In the genomic region with DNA sequence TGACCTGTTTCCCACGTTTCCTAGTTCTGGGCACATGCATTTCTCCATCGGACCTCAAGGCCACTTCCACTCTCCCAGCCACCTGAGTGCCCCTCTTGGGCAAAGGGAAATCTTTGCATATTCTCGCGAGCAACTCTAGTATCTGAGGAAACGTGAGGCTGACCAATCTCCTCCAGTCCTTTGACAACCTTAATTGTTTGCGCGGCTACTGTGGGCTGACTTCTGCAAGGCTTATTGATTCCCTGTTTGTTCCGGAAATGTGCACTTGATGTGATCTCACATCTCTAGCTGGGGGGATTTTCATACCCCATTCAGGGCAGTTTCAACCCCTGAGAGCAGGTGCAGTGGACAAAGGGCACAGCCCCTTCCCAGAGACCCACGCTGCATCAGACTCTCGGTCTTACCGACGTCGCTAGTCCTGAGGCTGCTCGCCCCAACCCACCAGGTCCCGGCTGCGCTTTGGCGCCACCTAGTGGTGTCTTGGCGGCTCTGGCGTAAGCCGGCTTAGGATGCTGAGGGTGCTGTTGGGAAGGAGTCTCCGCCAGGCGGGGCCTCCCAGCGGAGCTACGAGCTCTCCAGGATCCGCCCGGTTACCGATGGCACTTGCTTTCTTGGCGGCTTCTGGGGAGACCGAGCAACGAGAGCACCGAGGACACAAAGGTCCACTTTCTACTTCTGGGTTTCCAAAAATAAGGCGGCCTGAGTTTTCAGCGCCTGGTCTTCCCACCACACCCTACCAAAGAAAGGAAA, we compare ENCODE assay signal across 8 cellular contexts. TPM values are rescaled to one million over a fixed set of nuclear protein-coding genes. Genes with fewer than 3 reads are reported as not detected.
DNase-seq lines count a peak whose midpoint lies in the region; ATAC-seq, FAIRE-seq and TF ChIP-seq lines count a peak whose summit lies in the region.

No MANE protein-coding gene starts in this region.

- peak; percentile 88 for ATAC-seq in GM18868 (IDR thresholded peaks at IDR 0.05; ENCODE audit: unreplicated experiment)
- peak; percentile 91 for ATAC-seq in HG03108 (IDR thresholded peaks at IDR 0.05; ENCODE audit: unreplicated experiment)

- no peak for FAIRE-seq in bronchial epithelial cell (lab: Jason Lieb, UNC)

- no peaks in the 10 kb centered on the region for H3K36me3 ChIP-seq in bronchial epithelial cell (ENCODE audit: control insufficient read depth, insufficient read depth, low read length)

- no peaks in the 10 kb centered on the region for H3K27me3 ChIP-seq in bronchial epithelial cell (ENCODE audit: control insufficient read depth, insufficient read depth, low read length)

- DNase-seq in AG08396 (ENCODE audit: low spot score) (peak; percentile 93), NCI-H2171 treated with DMSO at 0.1 percent for 48 hours (lab: John Stamatoyannopoulos, UW) (peak; percentile 84), bronchial epithelial cell (ENCODE audit: low read depth) (peak; percentile 84), inferior parietal cortex (ENCODE audit: extremely low spot score) (peak; percentile 95)
- DNase-seq in stimulated activated CD4-positive, alpha-beta T cell treated with anti-CD3 and anti-CD28 coated beads, Interleukin-12 subunit alpha, Interleukin-12 subunit beta, amount 100 ng/mL, for 4 hours: peak; percentile 86

- peak; percentile 95 for TF ChIP-seq CTCF in WI38 (IDR thresholded peaks at IDR 0.05; ENCODE audit: low read depth, low read length)
- peak; percentile 100 for TF ChIP-seq CTCF in bronchial epithelial cell (IDR thresholded peaks at IDR 0.05; ENCODE audit: insufficient read depth, low read length, severe bottlenecking)

- peak overlapping the region; percentile 33 for H3K4me3 ChIP-seq in WI38 (ENCODE audit: low read depth, low read length)
- H3K4me3 ChIP-seq in bronchial epithelial cell (ENCODE audit: low read depth, low read length): peak overlapping the region; percentile 1

RNA-seq across cellular contexts. Expression of a gene that starts 24.8 kb away (rescaled TPM):
- 12.2 and 14.0 TPM in 2 replicates for total RNA-seq in bronchial epithelial cell

RNA-seq across cellular contexts. Expression of a gene that starts 36.6 kb away (rescaled TPM):
- 26.9 and 41.7 TPM in 2 replicates for total RNA-seq in bronchial epithelial cell

RNA-seq across cellular contexts. Expression of a gene that starts 54.9 kb away (rescaled TPM):
- 0.26 TPM in 1 of 2 replicates, not detected in the other for total RNA-seq in bronchial epithelial cell

Comparison
In these comparisons a context has a peak if more than half of its experiments do, and no peak if none do; other contexts are left out.
1. Peak in every context shown above with its lines: DNase-seq, ATAC-seq and H3K4me3 ChIP-seq.